ENCODE assay signal across 31 cellular contexts in genomic region chr6:136341367-136341766, GRCh38.
"Had no signal": no experiment of that assay in that cellular context is flagged by ENCODE, and none has a peak within 500 bp of the region (broad histone marks: within the 10 kb centered on the region; RNA-seq: fewer than 3 reads in every experiment).

No MANE protein-coding gene starts in this region.

- H3K27me3 Mint-ChIP-seq: progenitor cell of endocrine pancreas; stimulated activated memory B cell treated with anti-CD40 and anti-IgM and Interleukin-4, amounts not matched to agents 10 μg/mL and 1 μg/mL and 100 μg/mL, for 72 hours; stimulated activated naive CD8-positive, alpha-beta T cell treated with anti-CD3 and anti-CD28 coated beads, Interleukin-15, amount 100 ng/mL, for 72 hours; type B pancreatic cell had no signal

- H3K4me3 Mint-ChIP-seq: natural killer cell; nephron; neural progenitor cell; stimulated activated memory B cell treated with anti-CD40 and anti-IgM and Interleukin-4, amounts not matched to agents 10 μg/mL and 1 μg/mL and 100 μg/mL, for 72 hours; stimulated activated naive CD8-positive, alpha-beta T cell treated with anti-CD3 and anti-CD28 coated beads, Interleukin-15, amount 100 ng/mL, for 72 hours; type B pancreatic cell had no signal

- H3K27me3 ChIP-seq: neural progenitor cell, ovary, spleen, suprapubic skin, testis, tibial artery, transverse colon, upper lobe of right lung, uterus had no signal

- H2AFZ ChIP-seq: neural progenitor cell, parathyroid adenoma had no signal

- H3K4me1 ChIP-seq: neural progenitor cell, parathyroid adenoma, psoas muscle, spleen, suprapubic skin, testis, tibial artery, transverse colon, upper lobe of right lung, uterus had no signal

- H3K4me3 ChIP-seq: neural progenitor cell, ovary, psoas muscle, skin epidermis, smooth muscle cell, spleen, suprapubic skin, testis, tibial artery, transverse colon, upper lobe of right lung, uterus had no signal

- H3K79me2 ChIP-seq: parathyroid adenoma had no signal

- H3K9me3 Mint-ChIP-seq: natural killer cell; nephron; neural progenitor cell; stimulated activated memory B cell treated with anti-CD40 and anti-IgM and Interleukin-4, amounts not matched to agents 10 μg/mL and 1 μg/mL and 100 μg/mL, for 72 hours; stimulated activated naive CD8-positive, alpha-beta T cell treated with anti-CD3 and anti-CD28 coated beads, Interleukin-15, amount 100 ng/mL, for 72 hours; type B pancreatic cell had no signal

- H3K4me2 ChIP-seq: neural progenitor cell, smooth muscle cell had no signal

- H3K9me3 ChIP-seq: ovary, psoas muscle, spleen, suprapubic skin, testis, tibial artery, transverse colon, upper lobe of right lung, uterus had no signal

- DNase-seq: natural killer cell; occipital lobe; ovary; posterior cingulate gyrus; psoas muscle; right cardiac atrium; spleen; stimulated activated CD4-positive, alpha-beta T cell treated with anti-CD3 and anti-CD28 coated beads, Interleukin-12 subunit alpha, Interleukin-12 subunit beta, amount 100 ng/mL, for 4 hours; stimulated activated CD4-positive, alpha-beta T cell treated with anti-CD3 and anti-CD28 coated beads, Interleukin-1b, Interleukin-23, amount 100 ng/mL, for 48 hours; stimulated activated CD4-positive, alpha-beta T cell treated with anti-CD3 and anti-CD28 coated beads, Interleukin-4, amount 100 ng/mL, for 1 hour; stimulated activated CD4-positive, alpha-beta T cell treated with anti-CD3 and anti-CD28 coated beads, Interleukin-4, amount 100 ng/mL, for 4 hours; stimulated activated CD8-positive, alpha-beta memory T cell treated with anti-CD3 and anti-CD28 coated beads, Interleukin-4, amount 100 ng/mL, for 48 hours; stimulated activated naive CD4-positive, alpha-beta T cell; stimulated activated naive CD8-positive, alpha-beta T cell treated with anti-CD3 and anti-CD28 coated beads, Interleukin-15, amount 100 ng/mL, for 72 hours; stimulated activated naive CD8-positive, alpha-beta T cell treated with anti-CD3 and anti-CD28 coated beads, Interleukin-15, Interleukin-2, amounts not matched to agents 100 U/mL and 50 U/mL, for 24 hours; substantia nigra; testis; tibial artery; transverse colon; upper lobe of right lung; uterus had no signal

- H3K27ac ChIP-seq: neural progenitor cell, ovary, parathyroid adenoma, psoas muscle, skin epidermis, spleen, suprapubic skin, testis, tibial artery, transverse colon, upper lobe of right lung, uterus had no signal

- H3K9ac ChIP-seq: neural progenitor cell, parathyroid adenoma had no signal

- H3K36me3 ChIP-seq: neural progenitor cell, ovary, uterus had no signal

- H3K27ac Mint-ChIP-seq: natural killer cell; nephron; neural progenitor cell; progenitor cell of endocrine pancreas; stimulated activated memory B cell treated with anti-CD40 and anti-IgM and Interleukin-4, amounts not matched to agents 10 μg/mL and 1 μg/mL and 100 μg/mL, for 72 hours; stimulated activated naive CD8-positive, alpha-beta T cell treated with anti-CD3 and anti-CD28 coated beads, Interleukin-15, amount 100 ng/mL, for 72 hours; type B pancreatic cell had no signal

- H3K36me3 Mint-ChIP-seq: natural killer cell; stimulated activated memory B cell treated with anti-CD40 and anti-IgM and Interleukin-4, amounts not matched to agents 10 μg/mL and 1 μg/mL and 100 μg/mL, for 72 hours had no signal

- H3K4me1 Mint-ChIP-seq: natural killer cell; stimulated activated memory B cell treated with anti-CD40 and anti-IgM and Interleukin-4, amounts not matched to agents 10 μg/mL and 1 μg/mL and 100 μg/mL, for 72 hours; stimulated activated naive CD8-positive, alpha-beta T cell treated with anti-CD3 and anti-CD28 coated beads, Interleukin-15, amount 100 ng/mL, for 72 hours had no signal

- ATAC-seq: natural killer cell; psoas muscle; right cardiac atrium; sciatic nerve; stimulated activated memory B cell treated with anti-CD40 and anti-IgM and Interleukin-4, amounts not matched to agents 10 μg/mL and 1 μg/mL and 100 μg/mL, for 72 hours; stimulated activated naive CD8-positive, alpha-beta T cell treated with anti-CD3 and anti-CD28 coated beads, Interleukin-15, amount 100 ng/mL, for 72 hours; stimulated activated naive CD8-positive, alpha-beta T cell treated with anti-CD3 and anti-CD28 coated beads, Interleukin-15, Interleukin-2, amounts not matched to agents 100 U/mL and 50 U/mL, for 24 hours; upper lobe of right lung had no signal
